8 cellular contexts compared by ENCODE assay signal in genomic region chr9:3398232-3398648, GRCh38.
DNase-seq lines count a peak whose midpoint lies in the region; ATAC-seq, FAIRE-seq and TF ChIP-seq lines count a peak whose summit lies in the region.

No MANE protein-coding gene starts in this region.

- peak overlapping the region; percentile 58 for H3K4me2 ChIP-seq in BLaER1

- peaks cover 4% of the 10 kb centered on the region for H3K9me3 Mint-ChIP-seq in activated T-helper 2 cell treated with anti-CD3 and anti-CD28 coated beads, Interferon-gamma antibody, Interleukin-2, Interleukin-4, amounts not matched to agents 10 μg/mL and 5 μg/mL and 100 μg/mL, durations not matched to agents 14 hours and 24 hours and 36 hours
- H3K9me3 Mint-ChIP-seq in Caco-2 (ENCODE audit: unreplicated experiment) = no peaks in the 10 kb centered on the region

- POLR2A ChIA-PET in Caco-2 (lab: Charles Lee) = no interaction called here

- H4K20me1 ChIP-seq in BLaER1 = no peaks in the 10 kb centered on the region

- no peak overlapping the region for H3K9ac ChIP-seq in BLaER1

- TF ChIP-seq CTCF in D721Med (IDR thresholded peaks at IDR 0.05; ENCODE audit: insufficient read depth, missing control alignments) (no peak), Caco-2 (IDR thresholded peaks at IDR 0.05; ENCODE audit: insufficient read depth in 1 of 2, low read depth in 1 of 2, low read length in 1 of 2, severe bottlenecking in 1 of 2, unreplicated experiment in 1 of 2) (no peak)

- no peak for FAIRE-seq in D721Med (lab: Jason Lieb, UNC)

- BruUV-seq in Caco-2 (replicated peaks; lab: Mats Ljungman, UMichigan) = no TSS peak

- intact Hi-C loops in activated T-helper 2 cell treated with anti-CD3 and anti-CD28 coated beads, Interferon-gamma antibody, Interleukin-2, Interleukin-4, amounts not matched to agents 10 μg/mL and 5 μg/mL and 100 μg/mL, durations not matched to agents 14 hours and 24 hours and 36 hours (cut with micrococcal nuclease) = no loop called here
- intact Hi-C loops in Caco-2 (cut with micrococcal nuclease; ENCODE audit: unreplicated experiment) = no loop called here

- H3K27me3 ChIP-seq in BLaER1 (no peaks in the 10 kb centered on the region), Caco-2 (replicated peaks; ENCODE audit: control insufficient read depth, insufficient read depth, low read length) (no peaks in the 10 kb centered on the region)

- H3K4me1 ChIP-seq in BLaER1 (peaks cover 14% of the 10 kb centered on the region), Caco-2 (no peaks in the 10 kb centered on the region)

- H3K9me3 ChIP-seq in BLaER1 (no peaks in the 10 kb centered on the region), Caco-2 (no peaks in the 10 kb centered on the region)

- H3K27ac ChIP-seq in BLaER1 = no peak overlapping the region

- CTCF ChIA-PET in Caco-2 (lab: Charles Lee) = no interaction called here

- H3K27me3 Mint-ChIP-seq in activated T-helper 2 cell treated with anti-CD3 and anti-CD28 coated beads, Interferon-gamma antibody, Interleukin-2, Interleukin-4, amounts not matched to agents 10 μg/mL and 5 μg/mL and 100 μg/mL, durations not matched to agents 14 hours and 24 hours and 36 hours (ENCODE audit: low read depth) = no peaks in the 10 kb centered on the region
- H3K27me3 Mint-ChIP-seq in Caco-2 (ENCODE audit: insufficient read depth, unreplicated experiment) = peaks cover 2% of the 10 kb centered on the region

- peaks cover 16% of the 10 kb centered on the region for H3K36me3 ChIP-seq in BLaER1
- no peaks in the 10 kb centered on the region for H3K36me3 ChIP-seq in Caco-2 (ENCODE audit: control insufficient read depth, insufficient read depth, low read length)

- peaks cover 17% of the 10 kb centered on the region for H3K36me3 Mint-ChIP-seq in activated T-helper 2 cell treated with anti-CD3 and anti-CD28 coated beads, Interferon-gamma antibody, Interleukin-2, Interleukin-4, amounts not matched to agents 10 μg/mL and 5 μg/mL and 100 μg/mL, durations not matched to agents 14 hours and 24 hours and 36 hours (ENCODE audit: low read depth)
- no peaks in the 10 kb centered on the region for H3K36me3 Mint-ChIP-seq in Caco-2 (ENCODE audit: insufficient read depth, unreplicated experiment)

- no peak for DNase-seq in activated T-helper 2 cell treated with anti-CD3 and anti-CD28 coated beads, Interferon-gamma antibody, Interleukin-2, Interleukin-4, amounts not matched to agents 10 μg/mL and 5 μg/mL and 100 μg/mL, durations not matched to agents 14 hours and 24 hours and 36 hours (ENCODE audit: low spot score)
- DNase-seq in D721Med (ENCODE audit: insufficient read length, low spot score) (no peak), Caco-2 (no peak), NCI-H748 (lab: John Stamatoyannopoulos, UW; ENCODE audit: unreplicated experiment) (no peak)

- ATAC-seq in GM19043 (IDR thresholded peaks at IDR 0.05; ENCODE audit: low read depth, unreplicated experiment) (peak; percentile 57), HG03342 (IDR thresholded peaks at IDR 0.05; ENCODE audit: unreplicated experiment) (peak; percentile 75), GM21526 (IDR thresholded peaks at IDR 0.05; ENCODE audit: low FRiP score, unreplicated experiment) (no peak)

- peaks cover 14% of the 10 kb centered on the region for H3K4me1 Mint-ChIP-seq in activated T-helper 2 cell treated with anti-CD3 and anti-CD28 coated beads, Interferon-gamma antibody, Interleukin-2, Interleukin-4, amounts not matched to agents 10 μg/mL and 5 μg/mL and 100 μg/mL, durations not matched to agents 14 hours and 24 hours and 36 hours (ENCODE audit: low read depth)
- H3K4me1 Mint-ChIP-seq in Caco-2 (ENCODE audit: low read depth, unreplicated experiment) = no peaks in the 10 kb centered on the region

- H3K27ac Mint-ChIP-seq in activated T-helper 2 cell treated with anti-CD3 and anti-CD28 coated beads, Interferon-gamma antibody, Interleukin-2, Interleukin-4, amounts not matched to agents 10 μg/mL and 5 μg/mL and 100 μg/mL, durations not matched to agents 14 hours and 24 hours and 36 hours = peak overlapping the region; percentile 55
- no peak overlapping the region for H3K27ac Mint-ChIP-seq in Caco-2 (ENCODE audit: unreplicated experiment)

- peak overlapping the region; percentile 21 for H3K4me3 Mint-ChIP-seq in activated T-helper 2 cell treated with anti-CD3 and anti-CD28 coated beads, Interferon-gamma antibody, Interleukin-2, Interleukin-4, amounts not matched to agents 10 μg/mL and 5 μg/mL and 100 μg/mL, durations not matched to agents 14 hours and 24 hours and 36 hours (ENCODE audit: low read depth)
- H3K4me3 Mint-ChIP-seq in Caco-2 (ENCODE audit: unreplicated experiment) = no peak overlapping the region

- H3K4me3 ChIP-seq in BLaER1 = no peak overlapping the region
- H3K4me3 ChIP-seq in Caco-2 (ENCODE audit: low read depth, low read length) = no peak overlapping the region
